ENCODE assay signal across 38 cellular contexts in the genomic region with DNA sequence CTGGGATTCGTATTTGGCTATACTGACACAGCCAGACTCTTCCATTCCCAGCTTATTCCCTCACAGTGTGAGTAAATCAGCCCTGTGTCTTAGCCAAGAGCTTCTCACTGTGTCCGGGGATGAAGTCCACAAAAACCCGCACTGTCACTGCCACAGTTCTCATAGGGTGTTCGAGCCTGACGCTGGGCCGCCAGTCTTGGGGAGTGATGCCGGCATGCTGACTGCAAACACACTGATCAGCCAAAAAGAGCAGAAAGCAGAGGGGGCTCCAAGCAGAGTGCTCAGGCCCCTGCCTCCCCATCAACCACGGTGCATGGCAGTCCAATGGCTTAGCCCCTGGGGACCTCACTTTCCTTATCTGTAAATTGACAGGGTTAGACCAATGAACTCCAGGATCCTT.
"Had no signal": no experiment of that assay in that cellular context is flagged by ENCODE, and none has a peak within 500 bp of the region (broad histone marks: within the 10 kb centered on the region; RNA-seq: fewer than 3 reads in every experiment).

No MANE protein-coding gene starts in this region.

- H3K4me3 Mint-ChIP-seq: activated naive CD4-positive, alpha-beta T cell treated with anti-CD3 and anti-CD28 coated beads for 36 hours; activated naive CD4-positive, alpha-beta T cell treated with anti-CD3 and anti-CD28 coated beads, Interleukin-2, amount 10 ng/mL, durations not matched to agents 7 days and 5 days; activated naive CD4-positive, alpha-beta T cell treated with anti-CD3 and anti-CD28 coated beads, Interleukin-2, amount 50 U/mL, for 24 hours; activated naive CD8-positive, alpha-beta T cell; activated naive CD8-positive, alpha-beta T cell treated with anti-CD3 and anti-CD28 coated beads for 36 hours; activated naive CD8-positive, alpha-beta T cell treated with anti-CD3 and anti-CD28 coated beads, Interleukin-2, amount 10 ng/mL, durations not matched to agents 7 days and 5 days; activated naive CD8-positive, alpha-beta T cell treated with anti-CD3 and anti-CD28 coated beads, Interleukin-2, amount 50 U/mL, for 24 hours; activated T-cell treated with anti-CD3 and anti-CD28 coated beads, Interleukin-2, amount 50 U/mL, for 24 hours; activated T-cell treated with anti-CD3 and anti-CD28 coated beads, Interleukin-2, amount 50 U/mL, for 4 hours; activated T-cell treated with anti-CD3 and anti-CD28 coated beads, Interleukin-2, amount 50 U/mL, for 72 hours; activated T-helper 1 cell treated with anti-CD3 and anti-CD28 coated beads, Interleukin-12 subunit alpha, Interleukin-12 subunit beta, Interleukin-2, Interleukin-4 antibody, amounts not matched to agents 30 ng/mL and 10 ng/mL and 1 ng/mL, durations not matched to agents 14 hours and 24 hours and 36 hours; activated T-helper 17 cell treated with anti-CD3 and anti-CD28 coated beads, Interleukin-2, amount 50 U/mL, for 72 hours; brain; central memory CD8-positive, alpha-beta T cell had no signal

- H3K9me3 ChIP-seq: body of pancreas, breast epithelium had no signal

- H3K4me1 Mint-ChIP-seq: activated naive CD4-positive, alpha-beta T cell treated with anti-CD3 and anti-CD28 coated beads, Interleukin-2, amount 10 ng/mL, durations not matched to agents 7 days and 5 days; activated naive CD4-positive, alpha-beta T cell treated with anti-CD3 and anti-CD28 coated beads, Interleukin-2, amount 50 U/mL, for 24 hours; activated naive CD8-positive, alpha-beta T cell treated with anti-CD3 and anti-CD28 coated beads for 36 hours; activated naive CD8-positive, alpha-beta T cell treated with anti-CD3 and anti-CD28 coated beads, Interleukin-2, amount 10 ng/mL, durations not matched to agents 7 days and 5 days; activated naive CD8-positive, alpha-beta T cell treated with anti-CD3 and anti-CD28 coated beads, Interleukin-2, amount 50 U/mL, for 24 hours; activated T-helper 17 cell treated with anti-CD3 and anti-CD28 coated beads, Interleukin-2, amount 50 U/mL, for 72 hours; brain had no signal

- H3K36me3 ChIP-seq: adrenal gland, brain microvascular endothelial cell, breast epithelium, cardiac muscle cell had no signal

- H3K27ac Mint-ChIP-seq: activated naive CD4-positive, alpha-beta T cell treated with anti-CD3 and anti-CD28 coated beads for 36 hours; activated naive CD4-positive, alpha-beta T cell treated with anti-CD3 and anti-CD28 coated beads, Interleukin-2, amount 10 ng/mL, durations not matched to agents 7 days and 5 days; activated naive CD4-positive, alpha-beta T cell treated with anti-CD3 and anti-CD28 coated beads, Interleukin-2, amount 50 U/mL, for 24 hours; activated naive CD4-positive, alpha-beta T cell treated with anti-CD3 and anti-CD28 coated beads, Interleukin-2, amount 50 U/mL, for 72 hours; activated naive CD8-positive, alpha-beta T cell; activated naive CD8-positive, alpha-beta T cell treated with anti-CD3 and anti-CD28 coated beads for 36 hours; activated naive CD8-positive, alpha-beta T cell treated with anti-CD3 and anti-CD28 coated beads, Interleukin-2, amount 10 ng/mL, durations not matched to agents 7 days and 5 days; activated naive CD8-positive, alpha-beta T cell treated with anti-CD3 and anti-CD28 coated beads, Interleukin-2, amount 50 U/mL, for 24 hours; activated T-cell treated with anti-CD3 and anti-CD28 coated beads, Interleukin-2, amount 50 U/mL, for 24 hours; activated T-cell treated with anti-CD3 and anti-CD28 coated beads, Interleukin-2, amount 50 U/mL, for 72 hours; activated T-helper 1 cell treated with anti-CD3 and anti-CD28 coated beads, Interleukin-12 subunit alpha, Interleukin-12 subunit beta, Interleukin-2, Interleukin-4 antibody, amounts not matched to agents 30 ng/mL and 10 ng/mL and 1 ng/mL, durations not matched to agents 14 hours and 24 hours and 36 hours; activated T-helper 17 cell treated with anti-CD3 and anti-CD28 coated beads, Interleukin-2, amount 50 U/mL, for 72 hours; activated T-helper 2 cell treated with anti-CD3 and anti-CD28 coated beads, Interferon-gamma antibody, Interleukin-2, Interleukin-4, amounts not matched to agents 10 μg/mL and 5 μg/mL and 100 μg/mL, durations not matched to agents 14 hours and 24 hours and 36 hours; brain had no signal

- H3K27me3 Mint-ChIP-seq: activated naive CD4-positive, alpha-beta T cell treated with anti-CD3 and anti-CD28 coated beads, Interleukin-2, amount 10 ng/mL, durations not matched to agents 7 days and 5 days; activated naive CD4-positive, alpha-beta T cell treated with anti-CD3 and anti-CD28 coated beads, Interleukin-2, amount 50 U/mL, for 24 hours; activated naive CD8-positive, alpha-beta T cell; activated naive CD8-positive, alpha-beta T cell treated with anti-CD3 and anti-CD28 coated beads for 36 hours; activated naive CD8-positive, alpha-beta T cell treated with anti-CD3 and anti-CD28 coated beads, Interleukin-2, amount 10 ng/mL, durations not matched to agents 7 days and 5 days; activated naive CD8-positive, alpha-beta T cell treated with anti-CD3 and anti-CD28 coated beads, Interleukin-2, amount 50 U/mL, for 24 hours; activated T-cell treated with anti-CD3 and anti-CD28 coated beads, Interleukin-2, amount 50 U/mL, for 24 hours; activated T-helper 17 cell treated with anti-CD3 and anti-CD28 coated beads, Interleukin-2, amount 50 U/mL, for 72 hours; brain; central memory CD8-positive, alpha-beta T cell had no signal

- H3K36me3 Mint-ChIP-seq: activated naive CD4-positive, alpha-beta T cell treated with anti-CD3 and anti-CD28 coated beads, Interleukin-2, amount 10 ng/mL, durations not matched to agents 7 days and 5 days had no signal

- H3K4me1 ChIP-seq: adrenal gland, ascending aorta, body of pancreas, breast epithelium had no signal

- ATAC-seq: activated naive CD4-positive, alpha-beta T cell treated with anti-CD3 and anti-CD28 coated beads, Interleukin-2, amount 50 U/mL, for 72 hours; activated naive CD8-positive, alpha-beta T cell treated with anti-CD3 and anti-CD28 coated beads, Interleukin-2, amount 50 U/mL, for 24 hours; activated T-cell treated with anti-CD3 and anti-CD28 coated beads, Interleukin-2, amount 50 U/mL, for 4 hours; activated T-cell treated with anti-CD3 and anti-CD28 coated beads, Interleukin-2, amount 50 U/mL, for 72 hours; activated T-helper 17 cell treated with anti-CD3 and anti-CD28 coated beads, Interleukin-2, amount 50 U/mL, for 72 hours; body of pancreas had no signal

- H3K27ac ChIP-seq: adrenal gland, ascending aorta, body of pancreas, brain microvascular endothelial cell, breast epithelium, cardiac muscle cell had no signal

- H3K27me3 ChIP-seq: adrenal gland, ascending aorta, body of pancreas, brain microvascular endothelial cell, breast epithelium, cardiac muscle cell had no signal

- DNase-seq: activated effector memory CD4-positive, alpha-beta T cell treated with anti-CD3 and anti-CD28 coated beads, Interleukin-2, amount 50 U/mL, for 16 hours; activated effector memory CD4-positive, alpha-beta T cell treated with Interleukin-2 at 50 U/mL for 16 hours; activated gamma-delta T cell; activated gamma-delta T cell treated with Interleukin-2 at 50 U/mL for 16 hours; activated naive CD4-positive, alpha-beta T cell; activated naive CD4-positive, alpha-beta T cell treated with anti-CD3 and anti-CD28 coated beads for 36 hours; activated naive CD4-positive, alpha-beta T cell treated with anti-CD3 and anti-CD28 coated beads, Interleukin-2, amount 10 ng/mL, durations not matched to agents 7 days and 5 days; activated naive CD4-positive, alpha-beta T cell treated with anti-CD3 and anti-CD28 coated beads, Interleukin-2, amount 50 U/mL, for 16 hours; activated naive CD4-positive, alpha-beta T cell treated with Interleukin-2 at 50 U/mL for 16 hours; activated naive CD8-positive, alpha-beta T cell treated with anti-CD3 and anti-CD28 coated beads for 36 hours; activated naive CD8-positive, alpha-beta T cell treated with anti-CD3 and anti-CD28 coated beads, Interleukin-2, amount 10 ng/mL, durations not matched to agents 7 days and 5 days; activated naive CD8-positive, alpha-beta T cell treated with anti-CD3 and anti-CD28 coated beads, Interleukin-2, amount 50 U/mL, for 24 hours; activated T-cell treated with anti-CD3 and anti-CD28 coated beads for 4 hours; activated T-cell treated with anti-CD3 and anti-CD28 coated beads, Interleukin-2, amount 50 U/mL, for 1 hour; activated T-cell treated with anti-CD3 and anti-CD28 coated beads, Interleukin-2, amount 50 U/mL, for 24 hours; activated T-cell treated with anti-CD3 and anti-CD28 coated beads, Interleukin-2, amount 50 U/mL, for 4 hours; activated T-cell treated with anti-CD3 and anti-CD28 coated beads, Interleukin-2, amount 50 U/mL, for 48 hours; activated T-cell treated with anti-CD3 and anti-CD28 coated beads, Interleukin-2, amount 50 U/mL, for 72 hours; adrenal gland; amniotic stem cell; amygdala; anterior cingulate cortex; body of pancreas; brain microvascular endothelial cell; caudate nucleus; central memory CD4-positive, alpha-beta T cell; cerebellar nuclear complex had no signal

- H3K4me3 ChIP-seq: adrenal gland, ascending aorta, body of pancreas, breast epithelium, cardiac muscle cell had no signal
